ENCODE assay signal across 27 cellular contexts in genomic region chr12:6046511-6047180, GRCh38.
"Had no signal": no experiment of that assay in that cellular context is flagged by ENCODE, and none has a peak within 500 bp of the region (broad histone marks: within the 10 kb centered on the region; RNA-seq: fewer than 3 reads in every experiment).

No MANE protein-coding gene starts in this region.

- H3K4me1 ChIP-seq: colonic mucosa, pancreas, psoas muscle, upper lobe of right lung had no signal

- H3K9me3 ChIP-seq: colonic mucosa, esophagus squamous epithelium, pancreas, psoas muscle, suprapubic skin, tibial artery, upper lobe of right lung had no signal

- H3K36me3 ChIP-seq: colonic mucosa, pancreas, suprapubic skin, tibial artery, upper lobe of right lung had no signal

- H3K4me3 ChIP-seq: colonic mucosa, esophagus squamous epithelium, pancreas, psoas muscle, suprapubic skin, tibial artery, upper lobe of right lung had no signal

- DNase-seq: activated B cell treated with CpG ODN at 0.5 μM for 24 hours; activated CD4-positive, alpha-beta T cell treated with anti-CD3 and anti-CD28 coated beads, Interleukin-2, amount 50 U/mL, for 1 hour; activated CD8-positive, alpha-beta T cell treated with anti-CD3 and anti-CD28 coated beads for 36 hours; activated naive CD8-positive, alpha-beta T cell treated with anti-CD3 and anti-CD28 coated beads, Interleukin-2, amount 50 U/mL, for 24 hours; activated T-cell treated with anti-CD3 and anti-CD28 coated beads, Interleukin-2, amount 50 U/mL, for 4 hours; amygdala; colonic mucosa; effector CD8-positive, alpha-beta T cell; esophagus squamous epithelium; head of caudate nucleus; hypothalamus; immature natural killer cell; kidney; left colon; mammary epithelial cell; naive B cell; nephron progenitor cell; pancreas; psoas muscle; stimulated activated CD4-positive, alpha-beta T cell treated with anti-CD3 and anti-CD28 coated beads, Interleukin-15, amount 100 ng/mL, for 24 hours; stimulated activated CD4-positive, alpha-beta T cell treated with anti-CD3 and anti-CD28 coated beads, Interleukin-2, amount 100 ng/mL, for 24 hours; stimulated activated naive CD4-positive, alpha-beta T cell; tibial artery; upper lobe of right lung had no signal

- H3K27ac ChIP-seq: colonic mucosa, epithelial cell of prostate, esophagus squamous epithelium, pancreas, psoas muscle, suprapubic skin, tibial artery, upper lobe of right lung had no signal

- H3K27me3 ChIP-seq: colonic mucosa, esophagus squamous epithelium, pancreas, suprapubic skin, tibial artery, upper lobe of right lung had no signal

- FAIRE-seq: endometrium, kidney, pancreas had no signal
